Comparison of ENCODE assay signal across 34 cellular contexts in genomic region chr7:116310131-116310530, GRCh38.
"Had no signal": no experiment of that assay in that cellular context is flagged by ENCODE, and none has a peak within 500 bp of the region (broad histone marks: within the 10 kb centered on the region; RNA-seq: fewer than 3 reads in every experiment).

No MANE protein-coding gene starts in this region.

- H3K4me3 Mint-ChIP-seq: activated B cell treated with CpG ODN at 0.5 μM for 24 hours; activated CD4-positive, alpha-beta memory T cell treated with anti-CD3 and anti-CD28 coated beads for 36 hours; activated CD8-positive, alpha-beta T cell treated with anti-CD3 and anti-CD28 coated beads for 36 hours; activated naive CD4-positive, alpha-beta T cell treated with anti-CD3 and anti-CD28 coated beads for 36 hours; activated naive CD8-positive, alpha-beta T cell treated with anti-CD3 and anti-CD28 coated beads for 36 hours; activated T-cell treated with anti-CD3 and anti-CD28 coated beads, Interleukin-2, amount 50 U/mL, for 4 hours; activated T-cell treated with anti-CD3 and anti-CD28 coated beads, Interleukin-2, amount 50 U/mL, for 72 hours; activated T-helper 1 cell treated with anti-CD3 and anti-CD28 coated beads, Interleukin-12 subunit alpha, Interleukin-12 subunit beta, Interleukin-2, Interleukin-4 antibody, amounts not matched to agents 30 ng/mL and 10 ng/mL and 1 ng/mL, durations not matched to agents 14 hours and 24 hours and 36 hours; activated T-helper 17 cell treated with anti-CD3 and anti-CD28 coated beads, Interleukin-2, amount 50 U/mL, for 72 hours; T-helper 1 cell treated with Interleukin-12 subunit alpha and Interleukin-12 subunit beta and Interleukin-4 antibody, amounts not matched to agents 30 μg/mL and 1 μg/mL, for 36 hours; T-helper 2 cell treated with Interferon-gamma antibody and Interleukin-4, amounts not matched to agents 5 μg/mL and 100 μg/mL, for 36 hours had no signal

- H3K36me3 Mint-ChIP-seq: activated CD4-positive, alpha-beta memory T cell treated with anti-CD3 and anti-CD28 coated beads for 36 hours; activated naive CD4-positive, alpha-beta T cell treated with anti-CD3 and anti-CD28 coated beads, Interleukin-2, amount 50 U/mL, for 72 hours; activated naive CD8-positive, alpha-beta T cell treated with anti-CD3 and anti-CD28 coated beads for 36 hours had no signal

- H3K27me3 ChIP-seq: adrenal gland, body of pancreas, brain microvascular endothelial cell, breast epithelium had no signal

- ATAC-seq: activated CD8-positive, alpha-beta T cell treated with anti-CD3 and anti-CD28 coated beads for 36 hours; activated naive CD4-positive, alpha-beta T cell treated with anti-CD3 and anti-CD28 coated beads, Interleukin-2, amount 50 U/mL, for 72 hours; activated T-cell treated with anti-CD3 and anti-CD28 coated beads, Interleukin-2, amount 50 U/mL, for 4 hours; activated T-cell treated with anti-CD3 and anti-CD28 coated beads, Interleukin-2, amount 50 U/mL, for 72 hours; activated T-helper 17 cell treated with anti-CD3 and anti-CD28 coated beads, Interleukin-2, amount 50 U/mL, for 72 hours; body of pancreas had no signal

- H3K4me3 ChIP-seq: adrenal gland, body of pancreas, breast epithelium had no signal

- H3K27me3 Mint-ChIP-seq: activated B cell treated with CpG ODN at 0.5 μM for 24 hours had no signal

- H3K27ac ChIP-seq: adrenal gland, body of pancreas, brain microvascular endothelial cell, breast epithelium, VCaP had no signal

- H3K36me3 ChIP-seq: adrenal gland, breast epithelium had no signal

- H3K4me1 Mint-ChIP-seq: activated naive CD8-positive, alpha-beta T cell treated with anti-CD3 and anti-CD28 coated beads for 36 hours; activated T-helper 17 cell treated with anti-CD3 and anti-CD28 coated beads, Interleukin-2, amount 50 U/mL, for 72 hours had no signal

- H3K4me1 ChIP-seq: adrenal gland, body of pancreas, breast epithelium had no signal

- H3K27ac Mint-ChIP-seq: activated B cell treated with CpG ODN at 0.5 μM for 24 hours; activated CD4-positive, alpha-beta memory T cell treated with anti-CD3 and anti-CD28 coated beads for 36 hours; activated CD8-positive, alpha-beta T cell treated with anti-CD3 and anti-CD28 coated beads for 36 hours; activated naive CD4-positive, alpha-beta T cell treated with anti-CD3 and anti-CD28 coated beads for 36 hours; activated naive CD4-positive, alpha-beta T cell treated with anti-CD3 and anti-CD28 coated beads, Interleukin-2, amount 50 U/mL, for 72 hours; activated naive CD8-positive, alpha-beta T cell treated with anti-CD3 and anti-CD28 coated beads for 36 hours; activated T-cell treated with anti-CD3 and anti-CD28 coated beads, Interleukin-2, amount 50 U/mL, for 72 hours; activated T-helper 1 cell treated with anti-CD3 and anti-CD28 coated beads, Interleukin-12 subunit alpha, Interleukin-12 subunit beta, Interleukin-2, Interleukin-4 antibody, amounts not matched to agents 30 ng/mL and 10 ng/mL and 1 ng/mL, durations not matched to agents 14 hours and 24 hours and 36 hours; activated T-helper 17 cell treated with anti-CD3 and anti-CD28 coated beads, Interleukin-2, amount 50 U/mL, for 72 hours; T-helper 1 cell treated with Interleukin-12 subunit alpha and Interleukin-12 subunit beta and Interleukin-4 antibody, amounts not matched to agents 30 μg/mL and 1 μg/mL, for 36 hours; T-helper 2 cell treated with Interferon-gamma antibody and Interleukin-4, amounts not matched to agents 5 μg/mL and 100 μg/mL, for 36 hours had no signal

- DNase-seq: activated B cell treated with CpG ODN at 0.5 μM for 24 hours; activated CD4-positive, alpha-beta memory T cell treated with anti-CD3 and anti-CD28 coated beads for 36 hours; activated CD4-positive, alpha-beta T cell treated with anti-CD3 and anti-CD28 coated beads for 48 hours; activated CD4-positive, alpha-beta T cell treated with anti-CD3 and anti-CD28 coated beads, Interleukin-2, amount 50 U/mL, for 1 hour; activated CD4-positive, alpha-beta T cell treated with anti-CD3 and anti-CD28 coated beads, Interleukin-2, amount 50 U/mL, for 4 hours; activated CD4-positive, CD25-positive, alpha-beta regulatory T cell treated with anti-CD3 and anti-CD28 coated beads, Interleukin-2, amount 50 U/mL, for 72 hours; activated CD8-positive, alpha-beta memory T cell treated with anti-CD3 and anti-CD28 coated beads, Interleukin-2, amount 50 U/mL, for 4 hours; activated CD8-positive, alpha-beta T cell treated with anti-CD3 and anti-CD28 coated beads for 36 hours; activated effector memory CD4-positive, alpha-beta T cell treated with anti-CD3 and anti-CD28 coated beads, Interleukin-2, amount 50 U/mL, for 16 hours; activated gamma-delta T cell treated with Interleukin-2 at 50 U/mL for 16 hours; activated naive CD4-positive, alpha-beta T cell; activated naive CD4-positive, alpha-beta T cell treated with anti-CD3 and anti-CD28 coated beads for 36 hours; activated naive CD4-positive, alpha-beta T cell treated with anti-CD3 and anti-CD28 coated beads, Interleukin-2, amount 50 U/mL, for 16 hours; activated naive CD8-positive, alpha-beta T cell treated with anti-CD3 and anti-CD28 coated beads for 36 hours; activated T-cell treated with anti-CD3 and anti-CD28 coated beads for 4 hours; activated T-cell treated with anti-CD3 and anti-CD28 coated beads, Interleukin-2, amount 50 U/mL, for 1 hour; activated T-cell treated with anti-CD3 and anti-CD28 coated beads, Interleukin-2, amount 50 U/mL, for 4 hours; activated T-cell treated with anti-CD3 and anti-CD28 coated beads, Interleukin-2, amount 50 U/mL, for 72 hours; adrenal gland; amniotic stem cell; aorta; body of pancreas; brain microvascular endothelial cell; central memory CD4-positive, alpha-beta T cell; T-helper 1 cell; T-helper 2 cell; T-helper 9 cell had no signal

- H3K9me3 ChIP-seq: adrenal gland, body of pancreas, breast epithelium had no signal

- H3K9me3 Mint-ChIP-seq: activated B cell treated with CpG ODN at 0.5 μM for 24 hours; activated CD4-positive, alpha-beta memory T cell treated with anti-CD3 and anti-CD28 coated beads for 36 hours; activated CD8-positive, alpha-beta T cell treated with anti-CD3 and anti-CD28 coated beads for 36 hours; activated naive CD4-positive, alpha-beta T cell treated with anti-CD3 and anti-CD28 coated beads for 36 hours; activated naive CD4-positive, alpha-beta T cell treated with anti-CD3 and anti-CD28 coated beads, Interleukin-2, amount 50 U/mL, for 72 hours; activated naive CD8-positive, alpha-beta T cell treated with anti-CD3 and anti-CD28 coated beads for 36 hours; activated T-cell treated with anti-CD3 and anti-CD28 coated beads, Interleukin-2, amount 50 U/mL, for 4 hours; activated T-cell treated with anti-CD3 and anti-CD28 coated beads, Interleukin-2, amount 50 U/mL, for 72 hours; activated T-helper 1 cell treated with anti-CD3 and anti-CD28 coated beads, Interleukin-12 subunit alpha, Interleukin-12 subunit beta, Interleukin-2, Interleukin-4 antibody, amounts not matched to agents 30 ng/mL and 10 ng/mL and 1 ng/mL, durations not matched to agents 14 hours and 24 hours and 36 hours; activated T-helper 17 cell treated with anti-CD3 and anti-CD28 coated beads, Interleukin-2, amount 50 U/mL, for 72 hours; T-helper 1 cell treated with Interleukin-12 subunit alpha and Interleukin-12 subunit beta and Interleukin-4 antibody, amounts not matched to agents 30 μg/mL and 1 μg/mL, for 36 hours; T-helper 2 cell treated with Interferon-gamma antibody and Interleukin-4, amounts not matched to agents 5 μg/mL and 100 μg/mL, for 36 hours had no signal
